10 cellular contexts compared by ENCODE assay signal in the genomic region with DNA sequence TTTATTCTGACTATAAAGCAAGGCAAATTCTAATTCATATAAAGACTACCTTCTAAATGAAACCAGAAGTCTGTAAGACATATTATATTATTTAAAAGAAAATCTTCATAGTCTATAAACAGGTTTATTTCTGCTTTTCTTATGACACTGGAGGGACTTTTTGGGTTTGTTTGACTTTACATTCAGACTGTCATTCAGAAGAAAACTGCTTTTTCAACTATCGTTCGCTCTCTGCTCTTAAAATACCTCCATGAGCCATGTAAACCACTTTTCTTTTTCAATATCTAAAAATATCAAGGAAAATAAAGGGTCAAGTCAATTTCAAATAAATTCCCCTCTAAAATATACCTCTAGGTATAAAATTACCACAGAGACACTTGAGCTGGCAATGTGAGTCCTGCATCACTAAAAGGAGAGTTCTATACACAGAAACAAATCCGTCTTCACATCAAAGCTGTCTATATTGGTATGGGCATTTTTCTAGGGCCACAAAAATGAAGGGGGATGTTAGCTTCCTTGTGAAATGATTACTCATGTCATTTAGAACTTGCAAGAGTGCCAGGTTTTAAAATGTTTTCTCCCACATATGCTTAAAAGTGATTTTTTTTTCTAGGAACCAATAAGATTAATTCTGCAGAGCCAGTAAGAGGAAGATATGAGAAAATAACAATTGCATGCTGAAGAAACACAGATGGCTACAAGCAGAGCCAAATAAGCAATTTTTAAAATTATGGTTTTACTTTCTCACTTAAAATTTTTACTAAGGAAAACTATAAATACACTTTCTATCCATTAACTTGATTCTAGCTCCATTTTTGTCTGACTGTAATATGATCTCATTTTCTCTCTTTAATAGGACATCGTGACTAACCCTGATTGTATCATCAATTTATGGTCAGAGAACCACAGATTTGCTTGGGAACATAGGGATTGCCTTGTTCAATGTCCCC.
DNase-seq lines count a peak whose midpoint lies in the region; ATAC-seq and TF ChIP-seq lines count a peak whose summit lies in the region.
"Had no signal": no experiment of that assay in that cellular context is flagged by ENCODE, and none has a peak within 500 bp of the region (broad histone marks: within the 10 kb centered on the region; RNA-seq: fewer than 3 reads in every experiment).

No MANE protein-coding gene starts in this region.

- POLR2A ChIA-PET in naive thymus-derived CD8-positive, alpha-beta T cell (lab: Charles Lee) = interaction anchor here (2.1 kb wide), 1 partner anchor 26 kb away, joined by 6 read pairs; no protein-coding TSS in a partner anchor

- H3K9me3 Mint-ChIP-seq in naive thymus-derived CD8-positive, alpha-beta T cell = peaks cover 0 to 3% (median 0%) of the 10 kb centered on the region in 9 donors

- no peaks in the 10 kb centered on the region for H3K27me3 ChIP-seq in Peyer's patch

- H3K27me3 Mint-ChIP-seq in naive thymus-derived CD8-positive, alpha-beta T cell = no peaks in the 10 kb centered on the region

- H3K27ac Mint-ChIP-seq in naive thymus-derived CD8-positive, alpha-beta T cell = peak overlapping the region in 7 of 10 donors; percentile 3 to 88 (median 33)

- TF ChIP-seq CTCF in Peyer's patch (IDR thresholded peaks at IDR 0.05) = no peak

- H3K27ac ChIP-seq in Peyer's patch = no peak overlapping the region
- H3K27ac ChIP-seq: lower lobe of right lung had no signal

- peaks cover 4 to 86% (median 37%) of the 10 kb centered on the region in 3 donors for H3K36me3 Mint-ChIP-seq in naive thymus-derived CD8-positive, alpha-beta T cell

- H3K9me3 ChIP-seq in Peyer's patch = no peaks in the 10 kb centered on the region
- H3K9me3 ChIP-seq: lower lobe of right lung had no signal

- TF ChIP-seq POLR2A in Peyer's patch (IDR thresholded peaks at IDR 0.05) = no peak

- H3K4me1 Mint-ChIP-seq in naive thymus-derived CD8-positive, alpha-beta T cell = peaks cover 8 to 27% (median 24%) of the 10 kb centered on the region in 4 donors

- ATAC-seq in GM18868 (IDR thresholded peaks at IDR 0.05; ENCODE audit: unreplicated experiment) = peak; percentile 79
- ATAC-seq in HG02571 (IDR thresholded peaks at IDR 0.05; ENCODE audit: unreplicated experiment) = peak; percentile 48
- ATAC-seq in naive thymus-derived CD8-positive, alpha-beta T cell = peak; percentile 58 to 76
- ATAC-seq: lower lobe of right lung had no signal

- peak overlapping the region in 1 of 10 donors; percentile 4 for H3K4me3 Mint-ChIP-seq in naive thymus-derived CD8-positive, alpha-beta T cell

- no peak overlapping the region for H3K4me3 ChIP-seq in Peyer's patch
- H3K4me3 ChIP-seq: lower lobe of right lung had no signal

- H3K4me1 ChIP-seq in Peyer's patch = no peaks in the 10 kb centered on the region
- H3K4me1 ChIP-seq: lower lobe of right lung had no signal

- DNase-seq in RPMI7951 (ENCODE audit: low read depth) (peak; percentile 51), NCI-H2081 (lab: John Stamatoyannopoulos, UW) (no peak), DMS79 (lab: John Stamatoyannopoulos, UW) (no peak), Peyer's patch (no peak)
- DNase-seq in naive thymus-derived CD8-positive, alpha-beta T cell = no peak
- DNase-seq in stimulated activated CD4-positive, alpha-beta T cell treated with anti-CD3 and anti-CD28 coated beads, Interleukin-4, amount 100 ng/mL, for 4 hours = no peak
- DNase-seq: activated CD4-positive, CD25-positive, alpha-beta regulatory T cell treated with anti-CD3 and anti-CD28 coated beads, Interleukin-2, amount 50 U/mL, for 72 hours; lower lobe of right lung had no signal

- no peaks in the 10 kb centered on the region for H3K36me3 ChIP-seq in Peyer's patch
